Comparison of ENCODE assay signal across 20 cellular contexts in the genomic region with DNA sequence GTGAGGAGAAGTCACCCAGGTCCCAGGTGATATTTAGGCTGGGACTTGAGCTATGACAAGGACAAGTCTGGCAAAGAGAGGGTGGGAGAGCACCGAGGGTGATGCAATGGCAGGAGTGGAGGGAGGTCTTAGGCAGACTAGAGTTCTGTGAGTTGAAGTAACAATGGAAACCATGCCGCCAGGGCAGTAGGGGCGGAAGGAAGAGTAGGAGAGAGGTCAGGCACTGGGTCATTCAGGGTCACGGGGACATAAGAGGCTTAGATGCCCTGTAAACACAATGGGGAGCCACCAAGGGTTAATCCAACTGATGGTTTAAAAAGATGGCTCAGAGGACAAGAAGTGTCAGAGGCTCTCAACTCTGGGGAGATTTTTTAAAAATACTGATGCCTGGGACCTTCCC.
"Had no signal": no experiment of that assay in that cellular context is flagged by ENCODE, and none has a peak within 500 bp of the region (broad histone marks: within the 10 kb centered on the region; RNA-seq: fewer than 3 reads in every experiment).

No MANE protein-coding gene starts in this region.

- H3K9me3 ChIP-seq: body of pancreas, pancreas, sigmoid colon had no signal

- H3K27ac ChIP-seq: body of pancreas, coronary artery, foreskin keratinocyte, pancreas, sigmoid colon, VCaP had no signal

- H3K4me1 Mint-ChIP-seq: immature natural killer cell; stimulated activated memory B cell treated with anti-CD40 and anti-IgM and Interleukin-4, amounts not matched to agents 10 μg/mL and 1 μg/mL and 100 μg/mL, for 72 hours had no signal

- H3K4me1 ChIP-seq: foreskin keratinocyte had no signal

- H3K27me3 ChIP-seq: body of pancreas, foreskin keratinocyte, sigmoid colon had no signal

- H3K9me3 Mint-ChIP-seq: nephron had no signal

- H3K36me3 ChIP-seq: pancreas, sigmoid colon had no signal

- H3K4me3 Mint-ChIP-seq: activated CD8-positive, alpha-beta T cell treated with anti-CD3 and anti-CD28 coated beads for 36 hours; activated naive CD8-positive, alpha-beta T cell; activated T-cell treated with anti-CD3 and anti-CD28 coated beads, Interleukin-2, amount 50 U/mL, for 72 hours; immature natural killer cell; stimulated activated memory B cell treated with anti-CD40 and anti-IgM and Interleukin-4, amounts not matched to agents 10 μg/mL and 1 μg/mL and 100 μg/mL, for 72 hours had no signal

- DNase-seq: activated CD4-positive, alpha-beta T cell treated with anti-CD3 and anti-CD28 coated beads for 4 hours; activated CD8-positive, alpha-beta T cell treated with anti-CD3 and anti-CD28 coated beads for 36 hours; activated gamma-delta T cell treated with Interleukin-2 at 50 U/mL for 16 hours; activated T-cell treated with anti-CD3 and anti-CD28 coated beads, Interleukin-2, amount 50 U/mL, for 72 hours; amniotic stem cell; central memory CD4-positive, alpha-beta T cell; effector CD8-positive, alpha-beta T cell; foreskin keratinocyte; head of caudate nucleus; immature natural killer cell; mesenchymal stem cell; pancreas; sigmoid colon; T-helper 1 cell had no signal

- H3K4me3 ChIP-seq: body of pancreas, coronary artery, pancreas, sigmoid colon had no signal

- H3K36me3 Mint-ChIP-seq: activated naive CD8-positive, alpha-beta T cell; immature natural killer cell; stimulated activated memory B cell treated with anti-CD40 and anti-IgM and Interleukin-4, amounts not matched to agents 10 μg/mL and 1 μg/mL and 100 μg/mL, for 72 hours had no signal

- H3K27me3 Mint-ChIP-seq: stimulated activated memory B cell treated with anti-CD40 and anti-IgM and Interleukin-4, amounts not matched to agents 10 μg/mL and 1 μg/mL and 100 μg/mL, for 72 hours had no signal

- H3K27ac Mint-ChIP-seq: activated CD8-positive, alpha-beta T cell treated with anti-CD3 and anti-CD28 coated beads for 36 hours; activated naive CD8-positive, alpha-beta T cell; activated T-cell treated with anti-CD3 and anti-CD28 coated beads, Interleukin-2, amount 50 U/mL, for 72 hours; immature natural killer cell; nephron; stimulated activated memory B cell treated with anti-CD40 and anti-IgM and Interleukin-4, amounts not matched to agents 10 μg/mL and 1 μg/mL and 100 μg/mL, for 72 hours had no signal

- ATAC-seq: activated CD8-positive, alpha-beta T cell treated with anti-CD3 and anti-CD28 coated beads for 36 hours; activated T-cell treated with anti-CD3 and anti-CD28 coated beads, Interleukin-2, amount 50 U/mL, for 72 hours; foreskin keratinocyte; stimulated activated memory B cell treated with anti-CD40 and anti-IgM and Interleukin-4, amounts not matched to agents 10 μg/mL and 1 μg/mL and 100 μg/mL, for 72 hours had no signal

- FAIRE-seq: pancreas had no signal
